In the genomic region with DNA sequence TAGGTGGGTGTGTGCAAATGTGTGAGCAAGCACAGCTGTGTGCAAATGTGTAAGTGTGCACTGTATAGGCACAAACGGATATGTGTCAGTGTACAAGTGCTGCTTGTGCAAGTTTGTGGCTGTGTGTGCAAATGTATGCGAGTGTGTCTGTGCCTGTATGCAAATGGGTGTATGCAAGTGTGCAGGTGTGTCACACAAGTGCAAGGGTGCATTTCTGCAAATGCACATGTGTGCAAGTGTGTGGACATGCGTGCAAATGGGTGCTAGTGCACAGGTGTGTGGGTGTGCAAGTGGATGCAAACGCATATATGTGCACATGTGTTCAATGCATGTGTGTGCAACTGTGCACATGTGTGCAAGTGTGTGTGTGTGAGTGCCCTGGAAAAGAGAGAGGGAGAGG, we compare ENCODE assay signal across 11 cellular contexts.
DNase-seq lines count a peak whose midpoint lies in the region; ATAC-seq, FAIRE-seq and TF ChIP-seq lines count a peak whose summit lies in the region.
"Had no signal": no experiment of that assay in that cellular context is flagged by ENCODE, and none has a peak within 500 bp of the region (broad histone marks: within the 10 kb centered on the region; RNA-seq: fewer than 3 reads in every experiment).

No MANE protein-coding gene starts in this region.

- no peak for TF ChIP-seq RAD21 in liver (IDR thresholded peaks at IDR 0.05)

- no peak overlapping the region for H3K9ac ChIP-seq in liver (ENCODE audit: low read depth in 1 of 2, low read length in 2 of 2)

- DNase-seq in heart left ventricle (no peak), cardiac septum (ENCODE audit: low spot score) (no peak), H54 (ENCODE audit: insufficient read length, low spot score) (no peak), globus pallidus (ENCODE audit: low spot score) (no peak), GM20000 (ENCODE audit: low spot score) (no peak)
- no peak for DNase-seq in activated CD4-positive, alpha-beta memory T cell treated with anti-CD3 and anti-CD28 coated beads for 36 hours
- DNase-seq: NCI-H2029 had no signal

- peak overlapping the region; percentile 89 for H3K27ac Mint-ChIP-seq in activated CD4-positive, alpha-beta memory T cell treated with anti-CD3 and anti-CD28 coated beads for 36 hours

- no peak for FAIRE-seq in H54 (lab: Jason Lieb, UNC)
- FAIRE-seq: endothelial cell of umbilical vein had no signal

- H3K4me1 Mint-ChIP-seq in activated CD4-positive, alpha-beta memory T cell treated with anti-CD3 and anti-CD28 coated beads for 36 hours (ENCODE audit: low read depth), result peaks cover 76% of the 10 kb centered on the region

- CTCF ChIA-PET in activated CD4-positive, alpha-beta memory T cell treated with anti-CD3 and anti-CD28 coated beads for 36 hours (lab: Charles Lee), result interaction anchor here (0.6 to 2.2 kb wide), 3 partner anchors 84 to 339 kb away, joined by 3 to 8 read pairs (median 6); no protein-coding TSS in a partner anchor

- H3K4me1 ChIP-seq in heart left ventricle, result peaks cover 15 to 54% (median 38%) of the 10 kb centered on the region in 12 donors
- peaks cover 0 to 9% (median 7%) of the 10 kb centered on the region in 4 donors for H3K4me1 ChIP-seq in liver (ENCODE audit: control insufficient read depth in 4 of 4, insufficient read depth in 4 of 4, low read length in 3 of 4)
- peaks cover 62% of the 10 kb centered on the region for H3K4me1 ChIP-seq in thymus (ENCODE audit: control insufficient read depth, insufficient read depth, low read length)

- no peaks in the 10 kb centered on the region for H3K27me3 Mint-ChIP-seq in activated CD4-positive, alpha-beta memory T cell treated with anti-CD3 and anti-CD28 coated beads for 36 hours

- TF ChIP-seq CTCF in heart left ventricle (IDR thresholded peaks at IDR 0.05) (no peak), liver (IDR thresholded peaks at IDR 0.05; ENCODE audit: low read depth, low read length, missing input control) (no peak), GM20000 (IDR thresholded peaks at IDR 0.05; ENCODE audit: extremely low read depth, missing control alignments) (no peak)

- POLR2A ChIA-PET in activated CD4-positive, alpha-beta memory T cell treated with anti-CD3 and anti-CD28 coated beads for 36 hours (lab: Charles Lee), result interaction anchor here (1.4 to 2.2 kb wide), 3 partner anchors 38 to 76 kb away, joined by 3 to 10 read pairs (median 6); a partner anchor contains a TSS

- H3K27ac ChIP-seq in heart left ventricle (peak overlapping the region in 9 of 12 donors; percentile 15 to 91 (median 64)), liver (ENCODE audit: low read depth in 1 of 2, low read length in 2 of 2) (peak overlapping the region; percentile 25 to 56), thymus (ENCODE audit: low read depth) (peak overlapping the region; percentile 87)

- 69 to 77% (median 73%) methylated on average over 4 of the region's 4 CpGs for WGBS in heart left ventricle, 4 donors
- 80% methylated on average over 4 of the region's 4 CpGs for WGBS in liver
- 52% methylated on average over 4 of the region's 4 CpGs for WGBS in thymus

- no peaks in the 10 kb centered on the region for H3K36me3 Mint-ChIP-seq in activated CD4-positive, alpha-beta memory T cell treated with anti-CD3 and anti-CD28 coated beads for 36 hours

- H3K27me3 ChIP-seq in heart left ventricle (no peaks in the 10 kb centered on the region), liver (ENCODE audit: control insufficient read depth in 4 of 4, insufficient read depth in 4 of 4, low read length in 3 of 4) (peaks cover 0 to 4% (median 0%) of the 10 kb centered on the region in 4 donors), thymus (ENCODE audit: control insufficient read depth, insufficient read depth) (no peaks in the 10 kb centered on the region)
- H3K27me3 ChIP-seq: testis had no signal

- peak overlapping the region; percentile 57 for H3K4me3 Mint-ChIP-seq in activated CD4-positive, alpha-beta memory T cell treated with anti-CD3 and anti-CD28 coated beads for 36 hours

- no peaks in the 10 kb centered on the region for H3K36me3 ChIP-seq in heart left ventricle
- H3K36me3 ChIP-seq in liver (ENCODE audit: control insufficient read depth in 4 of 4, insufficient read depth in 3 of 4, low read depth in 1 of 4, low read length in 3 of 4), result no peaks in the 10 kb centered on the region
- H3K36me3 ChIP-seq in thymus (ENCODE audit: control insufficient read depth, insufficient read depth), result no peaks in the 10 kb centered on the region

- TF ChIP-seq POLR2A in heart left ventricle (IDR thresholded peaks at IDR 0.05) (no peak), H54 (IDR thresholded peaks at IDR 0.05; ENCODE audit: low read depth, low read length) (no peak)

- intact Hi-C loops in heart left ventricle (cut with DNase I) (loop anchor here in 5 of 10 donors (2.0 to 10.0 kb wide), 6 partner anchors 50 to 155 kb away; no protein-coding TSS in a partner anchor), cardiac septum (cut with DNase I) (loop anchor here (1.0 to 5.0 kb wide), 3 partner anchors 52 to 110 kb away; a partner anchor contains a TSS)
- intact Hi-C loops in activated CD4-positive, alpha-beta memory T cell treated with anti-CD3 and anti-CD28 coated beads for 36 hours (cut with micrococcal nuclease), result loop anchor here (1.0 to 10.0 kb wide), 4 partner anchors 39 to 427 kb away; a partner anchor contains a TSS

- no peak for ATAC-seq in heart left ventricle

- H3K9me3 Mint-ChIP-seq in activated CD4-positive, alpha-beta memory T cell treated with anti-CD3 and anti-CD28 coated beads for 36 hours, result no peaks in the 10 kb centered on the region

- H3K9me3 ChIP-seq in heart left ventricle (no peaks in the 10 kb centered on the region), liver (ENCODE audit: control insufficient read depth in 4 of 4, low read length in 3 of 4) (no peaks in the 10 kb centered on the region), thymus (ENCODE audit: control insufficient read depth) (no peaks in the 10 kb centered on the region)
- H3K9me3 ChIP-seq: testis had no signal

- peak overlapping the region in 1 of 12 donors; percentile 28 for H3K4me3 ChIP-seq in heart left ventricle
- H3K4me3 ChIP-seq in liver (ENCODE audit: low read depth in 1 of 3, low read length in 3 of 3), result no peak overlapping the region
- peak overlapping the region; percentile 25 for H3K4me3 ChIP-seq in thymus (ENCODE audit: low read length)
- H3K4me3 ChIP-seq: testis had no signal

TF ChIP-seq in liver, 16 proteins besides CTCF, POLR2A, EP300 and RAD21:
- TF ChIP-seq YY1 (IDR thresholded peaks at IDR 0.05) (no peak), HNF4A (conservative IDR thresholded peaks at IDR 0.05) (no peak), EGR1 (IDR thresholded peaks at IDR 0.05; ENCODE audit: low read depth in 2 of 2) (no peak), SP1 (IDR thresholded peaks at IDR 0.05) (no peak), GABPA (IDR thresholded peaks at IDR 0.05 in 1 of 2, conservative IDR thresholded peaks at IDR 0.05 in 1 of 2) (no peak), FOXA1 (IDR thresholded peaks at IDR 0.05) (no peak), FOXA2 (IDR thresholded peaks at IDR 0.05) (no peak), JUND (IDR thresholded peaks at IDR 0.05) (no peak), HNF4G (IDR thresholded peaks at IDR 0.05) (no peak), NR2F2 (IDR thresholded peaks at IDR 0.05) (no peak), TAF1 (conservative IDR thresholded peaks at IDR 0.05) (no peak)
- TF ChIP-seq, protein P1, sequence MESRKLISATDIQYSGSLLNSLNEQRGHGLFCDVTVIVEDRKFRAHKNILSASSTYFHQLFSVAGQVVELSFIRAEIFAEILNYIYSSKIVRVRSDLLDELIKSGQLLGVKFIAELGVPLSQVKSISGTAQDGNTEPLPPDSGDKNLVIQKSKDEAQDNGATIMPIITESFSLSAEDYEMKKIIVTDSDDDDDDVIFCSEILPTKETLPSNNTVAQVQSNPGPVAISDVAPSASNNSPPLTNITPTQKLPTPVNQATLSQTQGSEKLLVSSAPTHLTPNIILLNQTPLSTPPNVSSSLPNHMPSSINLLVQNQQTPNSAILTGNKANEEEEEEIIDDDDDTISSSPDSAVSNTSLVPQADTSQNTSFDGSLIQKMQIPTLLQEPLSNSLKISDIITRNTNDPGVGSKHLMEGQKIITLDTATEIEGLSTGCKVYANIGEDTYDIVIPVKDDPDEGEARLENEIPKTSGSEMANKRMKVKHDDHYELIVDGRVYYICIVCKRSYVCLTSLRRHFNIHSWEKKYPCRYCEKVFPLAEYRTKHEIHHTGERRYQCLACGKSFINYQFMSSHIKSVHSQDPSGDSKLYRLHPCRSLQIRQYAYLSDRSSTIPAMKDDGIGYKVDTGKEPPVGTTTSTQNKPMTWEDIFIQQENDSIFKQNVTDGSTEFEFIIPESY (IDR thresholded peaks at IDR 0.05), result no peak
- TF ChIP-seq, protein P2, sequence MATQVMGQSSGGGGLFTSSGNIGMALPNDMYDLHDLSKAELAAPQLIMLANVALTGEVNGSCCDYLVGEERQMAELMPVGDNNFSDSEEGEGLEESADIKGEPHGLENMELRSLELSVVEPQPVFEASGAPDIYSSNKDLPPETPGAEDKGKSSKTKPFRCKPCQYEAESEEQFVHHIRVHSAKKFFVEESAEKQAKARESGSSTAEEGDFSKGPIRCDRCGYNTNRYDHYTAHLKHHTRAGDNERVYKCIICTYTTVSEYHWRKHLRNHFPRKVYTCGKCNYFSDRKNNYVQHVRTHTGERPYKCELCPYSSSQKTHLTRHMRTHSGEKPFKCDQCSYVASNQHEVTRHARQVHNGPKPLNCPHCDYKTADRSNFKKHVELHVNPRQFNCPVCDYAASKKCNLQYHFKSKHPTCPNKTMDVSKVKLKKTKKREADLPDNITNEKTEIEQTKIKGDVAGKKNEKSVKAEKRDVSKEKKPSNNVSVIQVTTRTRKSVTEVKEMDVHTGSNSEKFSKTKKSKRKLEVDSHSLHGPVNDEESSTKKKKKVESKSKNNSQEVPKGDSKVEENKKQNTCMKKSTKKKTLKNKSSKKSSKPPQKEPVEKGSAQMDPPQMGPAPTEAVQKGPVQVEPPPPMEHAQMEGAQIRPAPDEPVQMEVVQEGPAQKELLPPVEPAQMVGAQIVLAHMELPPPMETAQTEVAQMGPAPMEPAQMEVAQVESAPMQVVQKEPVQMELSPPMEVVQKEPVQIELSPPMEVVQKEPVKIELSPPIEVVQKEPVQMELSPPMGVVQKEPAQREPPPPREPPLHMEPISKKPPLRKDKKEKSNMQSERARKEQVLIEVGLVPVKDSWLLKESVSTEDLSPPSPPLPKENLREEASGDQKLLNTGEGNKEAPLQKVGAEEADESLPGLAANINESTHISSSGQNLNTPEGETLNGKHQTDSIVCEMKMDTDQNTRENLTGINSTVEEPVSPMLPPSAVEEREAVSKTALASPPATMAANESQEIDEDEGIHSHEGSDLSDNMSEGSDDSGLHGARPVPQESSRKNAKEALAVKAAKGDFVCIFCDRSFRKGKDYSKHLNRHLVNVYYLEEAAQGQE (IDR thresholded peaks at IDR 0.05), result no peak
- TF ChIP-seq, protein P3, sequence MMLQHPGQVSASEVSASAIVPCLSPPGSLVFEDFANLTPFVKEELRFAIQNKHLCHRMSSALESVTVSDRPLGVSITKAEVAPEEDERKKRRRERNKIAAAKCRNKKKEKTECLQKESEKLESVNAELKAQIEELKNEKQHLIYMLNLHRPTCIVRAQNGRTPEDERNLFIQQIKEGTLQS (IDR thresholded peaks at IDR 0.05), result no peak
